17 cellular contexts compared by ENCODE assay signal in genomic region chrX:124240422-124240821, GRCh38.
DNase-seq lines count a peak whose midpoint lies in the region; ATAC-seq and TF ChIP-seq lines count a peak whose summit lies in the region.
"Had no signal": no experiment of that assay in that cellular context is flagged by ENCODE, and none has a peak within 500 bp of the region (broad histone marks: within the 10 kb centered on the region; RNA-seq: fewer than 3 reads in every experiment).

No MANE protein-coding gene starts in this region.

- H3K27me3 Mint-ChIP-seq in CD4-positive, alpha-beta T cell, result no peaks in the 10 kb centered on the region
- no peaks in the 10 kb centered on the region for H3K27me3 Mint-ChIP-seq in effector memory CD8-positive, alpha-beta T cell

- no peaks in the 10 kb centered on the region for H3K9me3 ChIP-seq in CD4-positive, alpha-beta T cell (ENCODE audit: control insufficient read depth, low read length)
- H3K9me3 ChIP-seq in SK-N-MC (ENCODE audit: low read depth, low read length), result no peaks in the 10 kb centered on the region
- H3K9me3 ChIP-seq: thoracic aorta had no signal

- CTCF ChIA-PET in CD4-positive, alpha-beta T cell (lab: Charles Lee), result no interaction called here

- intact Hi-C loops in CD4-positive, alpha-beta T cell (cut with DNase I, micrococcal nuclease), result no loop called here
- intact Hi-C loops in dorsolateral prefrontal cortex (cut with DNase I), result no loop called here

- H3K4me3 Mint-ChIP-seq in CD4-positive, alpha-beta T cell, result peak overlapping the region; percentile 34
- peak overlapping the region; percentile 63 to 71 for H3K4me3 Mint-ChIP-seq in effector memory CD8-positive, alpha-beta T cell
- H3K4me3 Mint-ChIP-seq: nephron had no signal

- ATAC-seq in CD4-positive, alpha-beta T cell (ENCODE audit: poor library complexity), result no peak
- ATAC-seq in GM18868 (IDR thresholded peaks at IDR 0.05; ENCODE audit: unreplicated experiment) (peak; percentile 5), HG02678 (IDR thresholded peaks at IDR 0.05; ENCODE audit: unreplicated experiment) (no peak)
- ATAC-seq in effector memory CD8-positive, alpha-beta T cell (replicated peaks), result no peak

- H3K9me3 Mint-ChIP-seq in CD4-positive, alpha-beta T cell, result no peaks in the 10 kb centered on the region
- no peaks in the 10 kb centered on the region for H3K9me3 Mint-ChIP-seq in effector memory CD8-positive, alpha-beta T cell
- H3K9me3 Mint-ChIP-seq: nephron had no signal

- H3K27me3 ChIP-seq in CD4-positive, alpha-beta T cell (ENCODE audit: control insufficient read depth, insufficient read depth, low read length), result no peaks in the 10 kb centered on the region
- H3K27me3 ChIP-seq in dorsolateral prefrontal cortex, result peaks cover 0 to 62% (median 12%) of the 10 kb centered on the region in 45 donors
- H3K27me3 ChIP-seq: hepatocyte had no signal

- H3K36me3 Mint-ChIP-seq in CD4-positive, alpha-beta T cell (ENCODE audit: low read depth), result no peaks in the 10 kb centered on the region
- no peaks in the 10 kb centered on the region for H3K36me3 Mint-ChIP-seq in effector memory CD8-positive, alpha-beta T cell (ENCODE audit: insufficient read depth)

- no peak overlapping the region for H3K27ac Mint-ChIP-seq in CD4-positive, alpha-beta T cell
- H3K27ac Mint-ChIP-seq in effector memory CD8-positive, alpha-beta T cell, result peak overlapping the region; percentile 80 to 90
- H3K27ac Mint-ChIP-seq: nephron, progenitor cell of endocrine pancreas had no signal

- no peak overlapping the region for H3K9ac ChIP-seq in SK-N-MC (ENCODE audit: insufficient read length)

- peaks cover 32% of the 10 kb centered on the region for H3K4me1 Mint-ChIP-seq in CD4-positive, alpha-beta T cell (ENCODE audit: low read depth)
- peaks cover 20 to 29% of the 10 kb centered on the region in 2 donors for H3K4me1 Mint-ChIP-seq in effector memory CD8-positive, alpha-beta T cell (ENCODE audit: low read depth in 2 of 2)
- H3K4me1 Mint-ChIP-seq: nephron had no signal

- POLR2A ChIA-PET in CD4-positive, alpha-beta T cell (lab: Charles Lee), result interaction anchor here (1.1 to 1.4 kb wide), 2 partner anchors 22 to 23 kb away, joined by 3 to 4 read pairs; no protein-coding TSS in a partner anchor

- H3K27ac ChIP-seq in CD4-positive, alpha-beta T cell (ENCODE audit: low read depth, low read length), result no peak overlapping the region
- H3K27ac ChIP-seq in SK-N-MC (peak overlapping the region; percentile 97), dorsolateral prefrontal cortex (no peak overlapping the region)
- H3K27ac ChIP-seq: hepatocyte, thoracic aorta had no signal

- DNase-seq in CD4-positive, alpha-beta T cell, result no peak
- DNase-seq in SK-N-MC (ENCODE audit: low read depth, low spot score), result no peak
- DNase-seq in effector memory CD8-positive, alpha-beta T cell, result no peak
- DNase-seq in dorsolateral prefrontal cortex, result no peak
- no peak for DNase-seq in activated CD4-positive, alpha-beta T cell treated with anti-CD3 and anti-CD28 coated beads for 48 hours
- no peak for DNase-seq in T-helper 1 cell
- DNase-seq: AML-193, islet precursor cell, NCI-H1436, NCI-H82 had no signal

- TF ChIP-seq CTCF in CD4-positive, alpha-beta T cell (IDR thresholded peaks at IDR 0.05), result no peak
- no peak for TF ChIP-seq CTCF in dorsolateral prefrontal cortex (IDR thresholded peaks at IDR 0.05 in 54 of 56, conservative IDR thresholded peaks at IDR 0.05 in 2 of 56; ENCODE audit: low read depth in 1 of 56, partially characterized antibody in 56 of 56)

- no peaks in the 10 kb centered on the region for H3K36me3 ChIP-seq in SK-N-MC (ENCODE audit: insufficient read depth, low read length)
- H3K36me3 ChIP-seq: thoracic aorta had no signal

- H3K4me3 ChIP-seq in SK-N-MC (no peak overlapping the region), dorsolateral prefrontal cortex (no peak overlapping the region)
- H3K4me3 ChIP-seq: hepatocyte, smooth muscle cell, thoracic aorta had no signal
